ENCODE assay signal across 8 cellular contexts in genomic region chr1:182962554-182963115, GRCh38. TPM values are rescaled to one million over a fixed set of nuclear protein-coding genes. Genes with fewer than 3 reads are reported as not detected.
DNase-seq lines count a peak whose midpoint lies in the region; ATAC-seq and TF ChIP-seq lines count a peak whose summit lies in the region.

No MANE protein-coding gene starts in this region.

- H3K27me3 Mint-ChIP-seq in progenitor cell of endocrine pancreas, result no peaks in the 10 kb centered on the region

- intact Hi-C loops in ascending aorta (cut with DNase I), result loop anchor here (1.0 to 5.0 kb wide), 7 partner anchors 60 to 505 kb away; partner anchors contain the start of gene LAMC1

- DNase-seq in GM03348 (ENCODE audit: low spot score), result peak; percentile 94
- DNase-seq in HS-5 (ENCODE audit: low read depth), result peak; percentile 70
- DNase-seq in NCI-H748 treated with DMSO at 0.1 percent for 48 hours (lab: John Stamatoyannopoulos, UW), result peak; percentile 33
- DNase-seq in ascending aorta (ENCODE audit: low spot score in 2 of 2), result peak in 1 of 2 donors; percentile 90
- peak; percentile 87 for DNase-seq in right atrium auricular region (ENCODE audit: low spot score)
- peak; percentile 24 for DNase-seq in progenitor cell of endocrine pancreas (ENCODE audit: low spot score, unreplicated experiment)
- no peak for DNase-seq in cortex of kidney (lab: John Stamatoyannopoulos, UW)

- no peak overlapping the region for H3K27ac Mint-ChIP-seq in progenitor cell of endocrine pancreas

- H3K4me1 Mint-ChIP-seq in progenitor cell of endocrine pancreas (ENCODE audit: low read depth), result peaks cover 5% of the 10 kb centered on the region

- no peaks in the 10 kb centered on the region for H3K9me3 Mint-ChIP-seq in progenitor cell of endocrine pancreas (ENCODE audit: low read depth)

- H3K36me3 Mint-ChIP-seq in progenitor cell of endocrine pancreas (ENCODE audit: insufficient read depth), result no peaks in the 10 kb centered on the region

- H3K27me3 ChIP-seq in ascending aorta (no peaks in the 10 kb centered on the region), right atrium auricular region (no peaks in the 10 kb centered on the region)

- peak; percentile 94 for ATAC-seq in GM21515 (IDR thresholded peaks at IDR 0.05; ENCODE audit: unreplicated experiment)

- H3K36me3 ChIP-seq in ascending aorta (no peaks in the 10 kb centered on the region), right atrium auricular region (no peaks in the 10 kb centered on the region)

- H3K4me1 ChIP-seq in ascending aorta (peaks cover 0 to 2% of the 10 kb centered on the region in 2 donors), right atrium auricular region (no peaks in the 10 kb centered on the region)

- TF ChIP-seq CTCF in ascending aorta (IDR thresholded peaks at IDR 0.05), result peak; percentile 91 to 92 (median 91)
- TF ChIP-seq CTCF in right atrium auricular region (IDR thresholded peaks at IDR 0.05), result peak; percentile 87 to 91
- peak; percentile 84 for TF ChIP-seq CTCF in progenitor cell of endocrine pancreas (IDR thresholded peaks at IDR 0.05; ENCODE audit: unreplicated experiment)

- H3K9me3 ChIP-seq in ascending aorta (no peaks in the 10 kb centered on the region), right atrium auricular region (no peaks in the 10 kb centered on the region)

- H3K4me3 Mint-ChIP-seq in progenitor cell of endocrine pancreas (ENCODE audit: low read depth), result no peak overlapping the region

- H3K4me3 ChIP-seq in ascending aorta (peak overlapping the region; percentile 32 to 33), right atrium auricular region (peak overlapping the region in 1 of 2 donors; percentile 25)

- H3K27ac ChIP-seq in ascending aorta, result peak overlapping the region in 1 of 2 donors; percentile 12
- peak overlapping the region; percentile 58 to 65 for H3K27ac ChIP-seq in right atrium auricular region

RNA-seq across cellular contexts. Expression of gene SHCBP1L, which starts 9.7 kb away (rescaled TPM):
- total RNA-seq in ascending aorta, result not detected
- not detected for total RNA-seq in right atrium auricular region
- total RNA-seq in progenitor cell of endocrine pancreas, result not detected in 2 replicates
